ENCODE assay signal across 8 cellular contexts in the genomic region with DNA sequence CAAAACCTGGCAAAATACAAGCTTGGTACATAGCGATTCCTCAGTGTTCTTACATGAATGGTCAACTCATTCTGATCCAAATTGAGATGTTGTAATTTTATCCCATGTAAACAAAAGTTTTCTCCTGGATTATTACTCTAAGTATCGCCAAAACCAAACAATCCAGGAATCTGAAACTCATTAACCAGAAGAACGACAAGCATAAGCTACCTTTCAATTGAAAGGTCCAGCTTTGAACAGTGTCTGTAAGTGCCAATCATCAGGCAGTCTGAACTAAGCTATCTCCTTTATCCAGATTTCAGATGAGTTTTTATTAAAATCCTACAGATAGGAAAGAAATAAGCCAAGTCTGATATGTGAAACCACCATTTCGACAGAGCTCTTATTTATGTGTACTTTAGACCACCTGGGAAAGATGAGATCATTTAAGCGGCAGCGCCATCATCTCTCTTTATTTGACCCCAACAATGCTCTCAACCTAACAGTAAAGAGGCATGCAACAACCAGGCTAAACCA. TPM values are rescaled to one million over a fixed set of nuclear protein-coding genes. Genes with fewer than 3 reads are reported as not detected.
A peak's percentile ranks its signal among the peaks of the same experiment; 100 is the strongest.
DNase-seq lines count a peak whose midpoint lies in the region; ATAC-seq and TF ChIP-seq lines count a peak whose summit lies in the region.

No MANE protein-coding gene starts in this region.

- peak overlapping the region; percentile 96 for H3K4me3 Mint-ChIP-seq in activated naive CD4-positive, alpha-beta T cell treated with anti-CD3 and anti-CD28 coated beads, Interleukin-2, amount 10 ng/mL, durations not matched to agents 7 days and 5 days
- H3K4me3 Mint-ChIP-seq in activated naive CD8-positive, alpha-beta T cell = peak overlapping the region; percentile 82
- peak overlapping the region; percentile 86 for H3K4me3 Mint-ChIP-seq in type B pancreatic cell

- CTCF ChIA-PET in activated naive CD4-positive, alpha-beta T cell treated with anti-CD3 and anti-CD28 coated beads, Interleukin-2, amount 10 ng/mL, durations not matched to agents 7 days and 5 days (lab: Charles Lee) = interaction anchor here (0.8 to 2.2 kb wide), 3 partner anchors 41 to 85 kb away, joined by 4 to 6 read pairs (median 4); no protein-coding TSS in a partner anchor

- H3K36me3 Mint-ChIP-seq in activated naive CD4-positive, alpha-beta T cell treated with anti-CD3 and anti-CD28 coated beads, Interleukin-2, amount 10 ng/mL, durations not matched to agents 7 days and 5 days = peaks cover 31% of the 10 kb centered on the region
- H3K36me3 Mint-ChIP-seq in activated naive CD8-positive, alpha-beta T cell = peaks cover 2% of the 10 kb centered on the region
- H3K36me3 Mint-ChIP-seq in type B pancreatic cell = peaks cover 21% of the 10 kb centered on the region

- no peak for TF ChIP-seq CTCF in type B pancreatic cell (conservative IDR thresholded peaks at IDR 0.05)
- TF ChIP-seq CTCF in omental fat pad (IDR thresholded peaks at IDR 0.05) = no peak

- peaks cover 61% of the 10 kb centered on the region for H3K4me1 Mint-ChIP-seq in activated naive CD4-positive, alpha-beta T cell treated with anti-CD3 and anti-CD28 coated beads, Interleukin-2, amount 10 ng/mL, durations not matched to agents 7 days and 5 days
- peaks cover 52% of the 10 kb centered on the region for H3K4me1 Mint-ChIP-seq in activated naive CD8-positive, alpha-beta T cell (ENCODE audit: low read depth)
- peaks cover 40% of the 10 kb centered on the region for H3K4me1 Mint-ChIP-seq in type B pancreatic cell (ENCODE audit: unreplicated experiment)

- ATAC-seq in left lobe of liver (peak; percentile 3), HG03342 (IDR thresholded peaks at IDR 0.05; ENCODE audit: unreplicated experiment) (no peak), omental fat pad (ENCODE audit: low FRiP score) (no peak)

- H3K27ac Mint-ChIP-seq in activated naive CD4-positive, alpha-beta T cell treated with anti-CD3 and anti-CD28 coated beads, Interleukin-2, amount 10 ng/mL, durations not matched to agents 7 days and 5 days = peak overlapping the region; percentile 96
- H3K27ac Mint-ChIP-seq in activated naive CD8-positive, alpha-beta T cell = peak overlapping the region; percentile 97
- peak overlapping the region; percentile 96 for H3K27ac Mint-ChIP-seq in type B pancreatic cell

- H3K9me3 Mint-ChIP-seq in activated naive CD4-positive, alpha-beta T cell treated with anti-CD3 and anti-CD28 coated beads, Interleukin-2, amount 10 ng/mL, durations not matched to agents 7 days and 5 days = no peaks in the 10 kb centered on the region
- H3K9me3 Mint-ChIP-seq in activated naive CD8-positive, alpha-beta T cell (ENCODE audit: low read depth) = no peaks in the 10 kb centered on the region
- no peaks in the 10 kb centered on the region for H3K9me3 Mint-ChIP-seq in type B pancreatic cell

- no peak for DNase-seq in activated naive CD4-positive, alpha-beta T cell treated with anti-CD3 and anti-CD28 coated beads, Interleukin-2, amount 10 ng/mL, durations not matched to agents 7 days and 5 days
- DNase-seq in activated naive CD4-positive, alpha-beta T cell treated with Interleukin-2 at 50 U/mL for 16 hours = no peak
- DNase-seq in left lobe of liver (ENCODE audit: low spot score) (no peak), type B pancreatic cell (ENCODE audit: extremely low spot score, unreplicated experiment) (no peak), RKO (ENCODE audit: low spot score) (no peak), omental fat pad (ENCODE audit: low spot score) (no peak)

- no peaks in the 10 kb centered on the region for H3K27me3 Mint-ChIP-seq in activated naive CD4-positive, alpha-beta T cell treated with anti-CD3 and anti-CD28 coated beads, Interleukin-2, amount 10 ng/mL, durations not matched to agents 7 days and 5 days
- no peaks in the 10 kb centered on the region for H3K27me3 Mint-ChIP-seq in activated naive CD8-positive, alpha-beta T cell
- no peaks in the 10 kb centered on the region for H3K27me3 Mint-ChIP-seq in type B pancreatic cell

RNA-seq across cellular contexts. Expression of gene MEX3C, which starts 2.3 kb away (rescaled TPM):
- total RNA-seq in left lobe of liver (6.6 TPM), type B pancreatic cell (ENCODE audit: low replicate concordance) (57.2 and 69.5 TPM in 2 replicates), omental fat pad (10 to 100 TPM; 21.1 to 46.5 (median 29.3) TPM)
